9 cellular contexts compared by ENCODE assay signal in genomic region chr6:136751478-136751956, GRCh38. TPM values are rescaled to one million over a fixed set of nuclear protein-coding genes. Genes with fewer than 3 reads are reported as not detected.
DNase-seq lines count a peak whose midpoint lies in the region; ATAC-seq and TF ChIP-seq lines count a peak whose summit lies in the region.
"Had no signal": no experiment of that assay in that cellular context is flagged by ENCODE, and none has a peak within 500 bp of the region (broad histone marks: within the 10 kb centered on the region; RNA-seq: fewer than 3 reads in every experiment).

No MANE protein-coding gene starts in this region.

- no peaks in the 10 kb centered on the region for H3K9me3 ChIP-seq in BLaER1 treated with 17β-estradiol and CSF1 and Interleukin-3, amounts not matched to agents 10 nM and 100 nM (replicated peaks in 1 of 11)
- no peaks in the 10 kb centered on the region for H3K9me3 ChIP-seq in spleen

- CTCF ChIA-PET in activated CD8-positive, alpha-beta T cell treated with anti-CD3 and anti-CD28 coated beads, Interleukin-2, amount 10 ng/mL, durations not matched to agents 7 days and 5 days (lab: Charles Lee): interaction anchor here (1.5 to 3.0 kb wide), 4 partner anchors 10 to 107 kb away, joined by 10 to 40 read pairs (median 15); partner anchors contain the start of gene MAP3K5

- H3K27me3 ChIP-seq in BLaER1 treated with 17β-estradiol and CSF1 and Interleukin-3, amounts not matched to agents 10 nM and 100 nM: no peaks in the 10 kb centered on the region
- no peaks in the 10 kb centered on the region for H3K27me3 ChIP-seq in spleen (replicated peaks in 1 of 7)

- H3K27ac Mint-ChIP-seq in activated CD8-positive, alpha-beta T cell treated with anti-CD3 and anti-CD28 coated beads, Interleukin-2, amount 10 ng/mL, durations not matched to agents 7 days and 5 days: peak overlapping the region; percentile 89

- intact Hi-C loops in spleen (cut with DNase I; ENCODE audit: low total_unique reads): no loop called here

- peaks cover 0 to 31% (median 0%) of the 10 kb centered on the region in 11 experiments; a peak in 3 of 22 replicates for H3K36me3 ChIP-seq in BLaER1 treated with 17β-estradiol and CSF1 and Interleukin-3, amounts not matched to agents 10 nM and 100 nM
- no peaks in the 10 kb centered on the region for H3K36me3 ChIP-seq in spleen

- peaks cover 0 to 95% (median 0%) of the 10 kb centered on the region in 11 experiments; a peak in 3 of 22 replicates for H4K20me1 ChIP-seq in BLaER1 treated with 17β-estradiol and CSF1 and Interleukin-3, amounts not matched to agents 10 nM and 100 nM

- peak overlapping the region in 9 of 11 experiments; percentile 23 to 66 (median 55); a peak in 15 of 22 replicates for H3K27ac ChIP-seq in BLaER1 treated with 17β-estradiol and CSF1 and Interleukin-3, amounts not matched to agents 10 nM and 100 nM
- peak overlapping the region; percentile 55 to 89 (median 81) for H3K27ac ChIP-seq in spleen

- peak overlapping the region; percentile 48 to 92 (median 58) for H3K4me2 ChIP-seq in BLaER1 treated with 17β-estradiol and CSF1 and Interleukin-3, amounts not matched to agents 10 nM and 100 nM

- DNase-seq in activated CD8-positive, alpha-beta T cell treated with anti-CD3 and anti-CD28 coated beads, Interleukin-2, amount 10 ng/mL, durations not matched to agents 7 days and 5 days: peak; percentile 72
- DNase-seq in spleen (no peak), NCI-H524 (lab: John Stamatoyannopoulos, UW) (no peak), putamen (ENCODE audit: low spot score) (no peak)

- peak; percentile 91 for ATAC-seq in GM19328 (IDR thresholded peaks at IDR 0.05; ENCODE audit: unreplicated experiment)
- ATAC-seq in HG03175 (IDR thresholded peaks at IDR 0.05; ENCODE audit: unreplicated experiment): peak; percentile 97
- ATAC-seq in activated CD8-positive, alpha-beta T cell treated with anti-CD3 and anti-CD28 coated beads, Interleukin-2, amount 10 ng/mL, durations not matched to agents 7 days and 5 days: peak; percentile 71
- no peak for ATAC-seq in SK-N-SH treated with all-trans-retinoic acid at 6 μM for 48 hours

- no peak for TF ChIP-seq CTCF in spleen (IDR thresholded peaks at IDR 0.05 in 8 of 11, conservative IDR thresholded peaks at IDR 0.05 in 3 of 11)

- peaks cover 20 to 56% (median 32%) of the 10 kb centered on the region in 10 experiments for H3K4me1 ChIP-seq in BLaER1 treated with 17β-estradiol and CSF1 and Interleukin-3, amounts not matched to agents 10 nM and 100 nM
- H3K4me1 ChIP-seq in spleen: peaks cover 29 to 91% (median 60%) of the 10 kb centered on the region in 6 donors

- H3K4me3 ChIP-seq in BLaER1 treated with 17β-estradiol and CSF1 and Interleukin-3, amounts not matched to agents 10 nM and 100 nM: peak overlapping the region in 1 of 10 experiments; percentile 16; a peak in 1 of 20 replicates
- peak overlapping the region in 1 of 8 donors; percentile 43 for H3K4me3 ChIP-seq in spleen

- peaks cover 28% of the 10 kb centered on the region for H3K36me3 Mint-ChIP-seq in activated CD8-positive, alpha-beta T cell treated with anti-CD3 and anti-CD28 coated beads, Interleukin-2, amount 10 ng/mL, durations not matched to agents 7 days and 5 days (ENCODE audit: low read depth)
- H3K36me3 Mint-ChIP-seq: brain had no signal

- H3K9me3 Mint-ChIP-seq in activated CD8-positive, alpha-beta T cell treated with anti-CD3 and anti-CD28 coated beads, Interleukin-2, amount 10 ng/mL, durations not matched to agents 7 days and 5 days (ENCODE audit: insufficient read depth): no peaks in the 10 kb centered on the region

- peaks cover 76% of the 10 kb centered on the region for H3K4me1 Mint-ChIP-seq in activated CD8-positive, alpha-beta T cell treated with anti-CD3 and anti-CD28 coated beads, Interleukin-2, amount 10 ng/mL, durations not matched to agents 7 days and 5 days (ENCODE audit: low read depth)

- H3K9ac ChIP-seq in BLaER1 treated with 17β-estradiol and CSF1 and Interleukin-3, amounts not matched to agents 10 nM and 100 nM: peak overlapping the region in 4 of 11 experiments; percentile 21 to 56 (median 41); a peak in 4 of 22 replicates

- H3K27me3 Mint-ChIP-seq in activated CD8-positive, alpha-beta T cell treated with anti-CD3 and anti-CD28 coated beads, Interleukin-2, amount 10 ng/mL, durations not matched to agents 7 days and 5 days (ENCODE audit: low read depth): peaks cover 7% of the 10 kb centered on the region

- TF ChIP-seq POLR2A in spleen (IDR thresholded peaks at IDR 0.05): peak in 1 of 3 donors; percentile 5

- POLR2A ChIA-PET in activated CD8-positive, alpha-beta T cell treated with anti-CD3 and anti-CD28 coated beads, Interleukin-2, amount 10 ng/mL, durations not matched to agents 7 days and 5 days (lab: Charles Lee): interaction anchor here (2.7 kb wide), 1 partner anchor 40 kb away, joined by 18 read pairs; the partner anchor contains the start of gene MAP3K5

- peak overlapping the region; percentile 56 for H3K4me3 Mint-ChIP-seq in activated CD8-positive, alpha-beta T cell treated with anti-CD3 and anti-CD28 coated beads, Interleukin-2, amount 10 ng/mL, durations not matched to agents 7 days and 5 days
- H3K4me3 Mint-ChIP-seq: brain had no signal

- WGBS in spleen, 5 donors: 24 to 30% (median 27%) methylated on average over 5 of the region's 5 CpGs

TF ChIP-seq in SK-N-SH treated with all-trans-retinoic acid at 6 μM for 48 hours, 23 proteins besides CTCF, POLR2A, EP300 and RAD21:
- no peak for TF ChIP-seq GLIS3 (CRISPR knock-in tag; IDR thresholded peaks at IDR 0.05)

RNA-seq across cellular contexts. Expression of gene MAP3K5, which starts 40.8 kb away (rescaled TPM):
- 10 to 100 TPM; 15.0 to 15.1 TPM for total RNA-seq in activated CD8-positive, alpha-beta T cell treated with anti-CD3 and anti-CD28 coated beads, Interleukin-2, amount 10 ng/mL, durations not matched to agents 7 days and 5 days
- 10 to 100 TPM; 28.8 to 55.0 (median 39.3) TPM for total RNA-seq in spleen
- 1 to 10 TPM; 7.2 to 9.8 (median 8.4) TPM for polyA plus RNA-seq in spleen
